14 cellular contexts compared by ENCODE assay signal in the genomic region with DNA sequence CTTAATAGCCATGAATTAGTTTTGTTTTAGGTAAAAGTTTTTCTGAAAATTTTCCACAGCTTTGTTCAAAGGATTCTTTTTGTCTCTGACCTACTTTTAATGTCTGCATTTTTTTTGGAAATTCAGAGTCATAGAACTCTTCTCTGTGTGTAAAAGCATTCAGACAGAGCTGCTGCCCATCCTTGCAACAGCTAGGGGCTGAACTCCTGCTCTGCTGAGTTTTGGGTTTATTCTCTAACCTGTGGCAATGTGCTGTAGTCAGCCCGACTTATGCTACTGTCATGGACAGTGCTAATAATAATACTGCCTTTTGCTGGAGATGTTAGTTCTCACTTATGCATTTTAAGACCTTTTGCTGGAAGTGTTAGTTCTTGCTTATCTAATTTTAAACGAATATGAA.
"Had no signal": no experiment of that assay in that cellular context is flagged by ENCODE, and none has a peak within 500 bp of the region (broad histone marks: within the 10 kb centered on the region; RNA-seq: fewer than 3 reads in every experiment).

No MANE protein-coding gene starts in this region.

- H3K4me1 ChIP-seq: colonic mucosa, foreskin keratinocyte had no signal

- DNase-seq: colonic mucosa; dermis blood vessel endothelial cell; foreskin keratinocyte; left colon; mammary epithelial cell; naive thymus-derived CD4-positive, alpha-beta T cell; posterior cingulate gyrus; sigmoid colon; stimulated activated CD4-positive, alpha-beta T cell treated with anti-CD3 and anti-CD28 coated beads, Interleukin-12 subunit alpha, Interleukin-12 subunit beta, amount 100 ng/mL, for 4 hours; stimulated activated naive CD4-positive, alpha-beta T cell; stomach; substantia nigra; trophoblast cell had no signal

- H3K27me3 ChIP-seq: colonic mucosa, foreskin keratinocyte, sigmoid colon, stomach had no signal

- H3K27ac ChIP-seq: colonic mucosa, foreskin keratinocyte, stomach had no signal

- H3K36me3 ChIP-seq: colonic mucosa had no signal

- ATAC-seq: foreskin keratinocyte; left colon; naive thymus-derived CD4-positive, alpha-beta T cell had no signal

- H3K4me3 ChIP-seq: colonic mucosa, sigmoid colon, skin epidermis, stomach had no signal

- H3K9me3 ChIP-seq: colonic mucosa, sigmoid colon, stomach had no signal
